Comparison of ENCODE assay signal across 18 cellular contexts in genomic region chr16:54628796-54629625, GRCh38.
"Had no signal": no experiment of that assay in that cellular context is flagged by ENCODE, and none has a peak within 500 bp of the region (broad histone marks: within the 10 kb centered on the region; RNA-seq: fewer than 3 reads in every experiment).

No MANE protein-coding gene starts in this region.

- H3K27me3 ChIP-seq: colonic mucosa, ovary, testis had no signal

- H3K36me3 Mint-ChIP-seq: activated naive CD4-positive, alpha-beta T cell treated with anti-CD3 and anti-CD28 coated beads, Interleukin-2, amount 50 U/mL, for 72 hours; mesothelial cell of epicardium had no signal

- H3K4me3 ChIP-seq: colonic mucosa, ovary, sigmoid colon, spleen, testis had no signal

- H3K27ac Mint-ChIP-seq: activated CD4-positive, alpha-beta T cell treated with anti-CD3 and anti-CD28 coated beads for 36 hours; activated CD8-positive, alpha-beta T cell treated with anti-CD3 and anti-CD28 coated beads for 36 hours; activated naive CD4-positive, alpha-beta T cell treated with anti-CD3 and anti-CD28 coated beads, Interleukin-2, amount 50 U/mL, for 72 hours; mesothelial cell of epicardium; stimulated activated naive CD8-positive, alpha-beta T cell treated with anti-CD3 and anti-CD28 coated beads, Interleukin-15, amount 100 ng/mL, for 72 hours; T-helper 1 cell treated with Interleukin-12 subunit alpha and Interleukin-12 subunit beta and Interleukin-4 antibody, amounts not matched to agents 30 μg/mL and 1 μg/mL, for 36 hours had no signal

- H3K4me3 Mint-ChIP-seq: activated CD4-positive, alpha-beta T cell treated with anti-CD3 and anti-CD28 coated beads for 36 hours; activated CD8-positive, alpha-beta T cell treated with anti-CD3 and anti-CD28 coated beads for 36 hours; activated T-cell treated with anti-CD3 and anti-CD28 coated beads, Interleukin-2, amount 50 U/mL, for 4 hours; mesothelial cell of epicardium; neural crest cell; stimulated activated naive CD8-positive, alpha-beta T cell treated with anti-CD3 and anti-CD28 coated beads, Interleukin-15, amount 100 ng/mL, for 72 hours; T-helper 1 cell treated with Interleukin-12 subunit alpha and Interleukin-12 subunit beta and Interleukin-4 antibody, amounts not matched to agents 30 μg/mL and 1 μg/mL, for 36 hours had no signal

- H3K4me1 ChIP-seq: colonic mucosa, sigmoid colon, spleen, testis had no signal

- H3K4me1 Mint-ChIP-seq: activated CD4-positive, alpha-beta T cell treated with anti-CD3 and anti-CD28 coated beads for 36 hours; stimulated activated naive CD8-positive, alpha-beta T cell treated with anti-CD3 and anti-CD28 coated beads, Interleukin-15, amount 100 ng/mL, for 72 hours had no signal

- H3K9me3 Mint-ChIP-seq: activated CD8-positive, alpha-beta T cell treated with anti-CD3 and anti-CD28 coated beads for 36 hours; activated T-cell treated with anti-CD3 and anti-CD28 coated beads, Interleukin-2, amount 50 U/mL, for 4 hours; mesothelial cell of epicardium; neural crest cell; stimulated activated naive CD8-positive, alpha-beta T cell treated with anti-CD3 and anti-CD28 coated beads, Interleukin-15, amount 100 ng/mL, for 72 hours; T-helper 1 cell treated with Interleukin-12 subunit alpha and Interleukin-12 subunit beta and Interleukin-4 antibody, amounts not matched to agents 30 μg/mL and 1 μg/mL, for 36 hours had no signal

- ATAC-seq: activated CD4-positive, alpha-beta T cell treated with anti-CD3 and anti-CD28 coated beads for 36 hours; activated CD8-positive, alpha-beta T cell treated with anti-CD3 and anti-CD28 coated beads for 36 hours; activated naive CD4-positive, alpha-beta T cell treated with anti-CD3 and anti-CD28 coated beads, Interleukin-2, amount 50 U/mL, for 72 hours; activated T-cell treated with anti-CD3 and anti-CD28 coated beads, Interleukin-2, amount 50 U/mL, for 4 hours; stimulated activated naive CD8-positive, alpha-beta T cell treated with anti-CD3 and anti-CD28 coated beads, Interleukin-15, amount 100 ng/mL, for 72 hours had no signal

- H3K9me3 ChIP-seq: colonic mucosa, ovary, sigmoid colon, spleen, testis had no signal

- H3K27ac ChIP-seq: colonic mucosa, ovary, sigmoid colon, spleen, testis, WERI-Rb-1 had no signal

- DNase-seq: activated CD4-positive, alpha-beta T cell treated with anti-CD3 and anti-CD28 coated beads for 36 hours; activated CD8-positive, alpha-beta T cell treated with anti-CD3 and anti-CD28 coated beads for 36 hours; activated effector memory CD4-positive, alpha-beta T cell treated with anti-CD3 and anti-CD28 coated beads, Interleukin-2, amount 50 U/mL, for 16 hours; activated T-cell treated with anti-CD3 and anti-CD28 coated beads, Interleukin-2, amount 50 U/mL, for 4 hours; central memory CD4-positive, alpha-beta T cell; colonic mucosa; foreskin fibroblast; hypothalamus; ovary; sigmoid colon; spleen; stimulated activated naive CD8-positive, alpha-beta T cell treated with anti-CD3 and anti-CD28 coated beads, Interleukin-15, amount 100 ng/mL, for 72 hours; testis; WERI-Rb-1 had no signal

- H3K36me3 ChIP-seq: colonic mucosa, ovary, sigmoid colon, spleen, WERI-Rb-1 had no signal

- H3K27me3 Mint-ChIP-seq: activated CD8-positive, alpha-beta T cell treated with anti-CD3 and anti-CD28 coated beads for 36 hours had no signal
